ENCODE assay signal across 12 cellular contexts in genomic region chr22:37223965-37224551, GRCh38. TPM values are rescaled to one million over a fixed set of nuclear protein-coding genes. Genes with fewer than 3 reads are reported as not detected.
DNase-seq lines count a peak whose midpoint lies in the region; ATAC-seq and TF ChIP-seq lines count a peak whose summit lies in the region.
"Had no signal": no experiment of that assay in that cellular context is flagged by ENCODE, and none has a peak within 500 bp of the region (broad histone marks: within the 10 kb centered on the region; RNA-seq: fewer than 3 reads in every experiment).

No MANE protein-coding gene starts in this region.

- H3K4me3 Mint-ChIP-seq in activated T-cell treated with anti-CD3 and anti-CD28 coated beads, Interleukin-2, amount 50 U/mL, for 72 hours, result peak overlapping the region; percentile 64 to 70
- H3K4me3 Mint-ChIP-seq in naive thymus-derived CD8-positive, alpha-beta T cell, result peak overlapping the region; percentile 24 to 82 (median 66)

- TF ChIP-seq CTCF in GM12865 (IDR thresholded peaks at IDR 0.05; ENCODE audit: insufficient read depth, low read depth, low read length, missing control alignments), result no peak

- peak overlapping the region; percentile 99 for H3K27ac Mint-ChIP-seq in activated T-cell treated with anti-CD3 and anti-CD28 coated beads, Interleukin-2, amount 50 U/mL, for 72 hours
- peak overlapping the region; percentile 86 to 99 (median 97) for H3K27ac Mint-ChIP-seq in naive thymus-derived CD8-positive, alpha-beta T cell

- H3K36me3 Mint-ChIP-seq in activated T-cell treated with anti-CD3 and anti-CD28 coated beads, Interleukin-2, amount 50 U/mL, for 72 hours (ENCODE audit: insufficient read depth in 2 of 2), result peaks cover 32 to 53% of the 10 kb centered on the region in 2 donors
- H3K36me3 Mint-ChIP-seq in naive thymus-derived CD8-positive, alpha-beta T cell, result peaks cover 0 to 42% (median 36%) of the 10 kb centered on the region in 3 donors

- H3K27me3 Mint-ChIP-seq in activated T-cell treated with anti-CD3 and anti-CD28 coated beads, Interleukin-2, amount 50 U/mL, for 72 hours (ENCODE audit: low read depth), result no peaks in the 10 kb centered on the region
- H3K27me3 Mint-ChIP-seq in naive thymus-derived CD8-positive, alpha-beta T cell, result no peaks in the 10 kb centered on the region

- ATAC-seq in GM21529 (IDR thresholded peaks at IDR 0.05; ENCODE audit: unreplicated experiment) (peak; percentile 48), GM21528 (IDR thresholded peaks at IDR 0.05; ENCODE audit: low FRiP score, unreplicated experiment) (no peak)
- peak in 1 of 2 donors; percentile 10 for ATAC-seq in activated T-cell treated with anti-CD3 and anti-CD28 coated beads, Interleukin-2, amount 50 U/mL, for 72 hours (replicated peaks in 1 of 2)
- ATAC-seq in naive thymus-derived CD8-positive, alpha-beta T cell, result peak; percentile 32 to 37
- ATAC-seq: left cardiac atrium had no signal

- DNase-seq in GM12865 (ENCODE audit: low read depth) (peak; percentile 76), middle frontal gyrus (ENCODE audit: extremely low spot score, low spot score) (no peak), nucleus accumbens (lab: John Stamatoyannopoulos, UW) (no peak)
- no peak for DNase-seq in activated T-cell treated with anti-CD3 and anti-CD28 coated beads, Interleukin-2, amount 50 U/mL, for 72 hours
- peak in 2 of 10 donors; percentile 56 to 60 for DNase-seq in naive thymus-derived CD8-positive, alpha-beta T cell
- DNase-seq: COR-L47, left cardiac atrium, NCI-H510A, occipital lobe, SJCRH30 had no signal

- H3K4me1 Mint-ChIP-seq in activated T-cell treated with anti-CD3 and anti-CD28 coated beads, Interleukin-2, amount 50 U/mL, for 72 hours (ENCODE audit: low read depth), result peaks cover 93% of the 10 kb centered on the region
- H3K4me1 Mint-ChIP-seq in naive thymus-derived CD8-positive, alpha-beta T cell, result peaks cover 59 to 91% (median 91%) of the 10 kb centered on the region in 4 donors

- H3K4me3 ChIP-seq in GM12865 (ENCODE audit: low read depth, low read length), result no peak overlapping the region
- H3K4me3 ChIP-seq: SJCRH30 had no signal

- peaks cover 4 to 11% of the 10 kb centered on the region in 2 donors for H3K9me3 Mint-ChIP-seq in activated T-cell treated with anti-CD3 and anti-CD28 coated beads, Interleukin-2, amount 50 U/mL, for 72 hours
- H3K9me3 Mint-ChIP-seq in naive thymus-derived CD8-positive, alpha-beta T cell, result peaks cover 0 to 4% (median 0%) of the 10 kb centered on the region in 9 donors

- POLR2A ChIA-PET in naive thymus-derived CD8-positive, alpha-beta T cell (lab: Charles Lee), result interaction anchor here (0.6 to 31.6 kb wide), 5 partner anchors 17 to 60 kb away, joined by 3 to 1090 read pairs (median 7); partner anchors contain the start of genes RAC2 and SSTR3

RNA-seq across cellular contexts. Expression of gene SSTR3, which starts 11.8 kb away (rescaled TPM):
- total RNA-seq in activated T-cell treated with anti-CD3 and anti-CD28 coated beads, Interleukin-2, amount 50 U/mL, for 72 hours, result 10 to 100 TPM in 1 of 2 donors, 1 to 10 TPM in 1; 10.0 to 14.6 TPM
- 10 to 100 TPM; 13.5 to 13.7 TPM for total RNA-seq in naive thymus-derived CD8-positive, alpha-beta T cell
- polyA plus RNA-seq in naive thymus-derived CD8-positive, alpha-beta T cell, result 1 to 10 TPM; 2.9 to 7.3 (median 4.2) TPM
- total RNA-seq: left cardiac atrium, occipital lobe, SJCRH30 had no signal

RNA-seq across cellular contexts. Expression of gene RAC2, which starts 20.0 kb away (rescaled TPM):
- 100 to 1,000 TPM; 620 to 681 TPM for total RNA-seq in activated T-cell treated with anti-CD3 and anti-CD28 coated beads, Interleukin-2, amount 50 U/mL, for 72 hours
- total RNA-seq in naive thymus-derived CD8-positive, alpha-beta T cell, result 100 to 1,000 TPM; 295 to 297 TPM
- 1,000 to 10,000 TPM in 2 of 3 donors, 100 to 1,000 TPM in 1; 740 to 1,115 (median 1,110) TPM for polyA plus RNA-seq in naive thymus-derived CD8-positive, alpha-beta T cell
- total RNA-seq: occipital lobe, SJCRH30 had no signal

RNA-seq across cellular contexts. Expression of gene C1QTNF6, which starts 36.0 kb away (rescaled TPM):
- 10 to 100 TPM; 22.7 to 30.0 TPM for total RNA-seq in activated T-cell treated with anti-CD3 and anti-CD28 coated beads, Interleukin-2, amount 50 U/mL, for 72 hours
- 10 to 100 TPM; 24.6 to 25.7 TPM for total RNA-seq in naive thymus-derived CD8-positive, alpha-beta T cell
- 1 to 10 TPM in 2 of 3 donors, under 1 TPM in 1; 0.68 to 4.0 (median 1.7) TPM for polyA plus RNA-seq in naive thymus-derived CD8-positive, alpha-beta T cell

RNA-seq across cellular contexts. Expression of gene CYTH4, which starts 58.2 kb away (rescaled TPM):
- 10 to 100 TPM; 71.9 to 87.5 TPM for total RNA-seq in activated T-cell treated with anti-CD3 and anti-CD28 coated beads, Interleukin-2, amount 50 U/mL, for 72 hours
- 100 to 1,000 TPM; 177 to 193 TPM for total RNA-seq in naive thymus-derived CD8-positive, alpha-beta T cell
- polyA plus RNA-seq in naive thymus-derived CD8-positive, alpha-beta T cell, result 10 to 100 TPM; 48.9 to 60.8 (median 54.6) TPM
- total RNA-seq: SJCRH30 had no signal
